ENCODE assay signal across 1 cellular context in genomic region chr2:97645700-97646629, GRCh38.
TF ChIP-seq lines count a peak whose summit lies in the region.

TSS of gene COX5B (plus strand) at chr2:97646062. CDS start at chr2:97646087, 25 bp downstream.

TF ChIP-seq in HepG2, 621 proteins besides CTCF, POLR2A, EP300 and RAD21 (continued from another document and continues in another):
- TF ChIP-seq STAG1 (CRISPR knock-in tag; IDR thresholded peaks at IDR 0.05) (no peak; the same call in 1 of the 2 replicates), MIER3 (CRISPR knock-in tag; IDR thresholded peaks at IDR 0.05; ENCODE audit: borderline replicate concordance) (no peak; the same call in 1 of the 2 replicates), TP53 (CRISPR knock-in tag; conservative IDR thresholded peaks at IDR 0.05) (peak; percentile 89), ZNF18 (CRISPR knock-in tag; IDR thresholded peaks at IDR 0.05; ENCODE audit: insufficient replicate concordance) (peak; percentile 68), THAP8 (CRISPR knock-in tag; IDR thresholded peaks at IDR 0.05; ENCODE audit: borderline replicate concordance) (no peak; the same call in 1 of the 2 replicates), SP4 (CRISPR knock-in tag; IDR thresholded peaks at IDR 0.05) (peak; percentile 82), THAP7 (CRISPR knock-in tag; IDR thresholded peaks at IDR 0.05) (peak; percentile 90; the same call in 1 of the 2 replicates), ATF2 (CRISPR knock-in tag; IDR thresholded peaks at IDR 0.05) (peak; percentile 67; the same call in 1 of the 2 replicates), REPIN1 (CRISPR knock-in tag; IDR thresholded peaks at IDR 0.05; ENCODE audit: borderline replicate concordance, low read depth) (peak; percentile 34; the same call in 1 of the 2 replicates), MXD1 (CRISPR knock-in tag; IDR thresholded peaks at IDR 0.05) (peak; percentile 86), ZNF639 (CRISPR knock-in tag; conservative IDR thresholded peaks at IDR 0.05) (peak; percentile 71), HOXA3 (CRISPR knock-in tag; IDR thresholded peaks at IDR 0.05) (peak; percentile 79), KLF12 (CRISPR knock-in tag; IDR thresholded peaks at IDR 0.05; ENCODE audit: borderline replicate concordance) (peak; percentile 90), ZNF724P (CRISPR knock-in tag; IDR thresholded peaks at IDR 0.05; ENCODE audit: borderline replicate concordance) (peak; percentile 80; the same call in 1 of the 2 replicates), ZNF431 (CRISPR knock-in tag; IDR thresholded peaks at IDR 0.05; ENCODE audit: borderline replicate concordance, low read depth) (no peak), NCOA2 (CRISPR knock-in tag; IDR thresholded peaks at IDR 0.05) (peak; percentile 41; the same call in 1 of the 2 replicates), ELF1 (CRISPR knock-in tag; IDR thresholded peaks at IDR 0.05) (peak; percentile 97), IRF2 (CRISPR knock-in tag; IDR thresholded peaks at IDR 0.05) (peak; percentile 32), ZNF546 (CRISPR knock-in tag; conservative IDR thresholded peaks at IDR 0.05) (no peak; the same call in 1 of the 2 replicates), NFYB (CRISPR knock-in tag; IDR thresholded peaks at IDR 0.05) (peak; percentile 62), DZIP1 (CRISPR knock-in tag; IDR thresholded peaks at IDR 0.05) (peak; percentile 96), HNRNPLL (IDR thresholded peaks at IDR 0.05; ENCODE audit: low read depth, low read length, poor library complexity, severe bottlenecking) (peak; percentile 91), ZNF672 (CRISPR knock-in tag; IDR thresholded peaks at IDR 0.05) (no peak), SRSF1 (optimal IDR thresholded peaks at IDR 0.05; ENCODE audit: low read depth, low read length) (peak; percentile 78), ZFP36 (IDR thresholded peaks at IDR 0.05; ENCODE audit: borderline replicate concordance, low read depth, low read length, partially characterized antibody) (no peak), IKZF4 (CRISPR knock-in tag; IDR thresholded peaks at IDR 0.05; ENCODE audit: borderline replicate concordance, low read depth, not compliant biosample characterization) (peak; percentile 33), ZMAT3 (CRISPR knock-in tag; conservative IDR thresholded peaks at IDR 0.05) (peak; percentile 96), BATF2 (CRISPR knock-in tag; IDR thresholded peaks at IDR 0.05) (no peak), THRA (CRISPR knock-in tag; IDR thresholded peaks at IDR 0.05; ENCODE audit: borderline replicate concordance) (0 out of 2 replicates have a peak, but pooled peaks have one; percentile 46), ZNF101 (CRISPR knock-in tag; IDR thresholded peaks at IDR 0.05; ENCODE audit: borderline replicate concordance, low read depth) (no peak), GMEB1 (CRISPR knock-in tag; IDR thresholded peaks at IDR 0.05; ENCODE audit: borderline replicate concordance) (peak; percentile 69; the same call in 1 of the 2 replicates), PRDM10 (CRISPR knock-in tag; IDR thresholded peaks at IDR 0.05; ENCODE audit: low read depth) (no peak; the same call in 1 of the 2 replicates), SAFB2 (CRISPR knock-in tag; IDR thresholded peaks at IDR 0.05; ENCODE audit: borderline replicate concordance, low read depth) (0 out of 2 replicates have a peak, but pooled peaks have one; percentile 39), IKZF1 (IDR thresholded peaks at IDR 0.05) (no peak), JARID2 (CRISPR knock-in tag; IDR thresholded peaks at IDR 0.05; ENCODE audit: insufficient replicate concordance) (no peak), KMT2B (CRISPR knock-in tag; IDR thresholded peaks at IDR 0.05) (0 out of 2 replicates have a peak, but pooled peaks have one; percentile 65), YEATS4 (CRISPR knock-in tag; IDR thresholded peaks at IDR 0.05; ENCODE audit: borderline replicate concordance) (peak; percentile 95), DDIT3 (CRISPR knock-in tag; IDR thresholded peaks at IDR 0.05) (no peak), SUZ12 (IDR thresholded peaks at IDR 0.05; ENCODE audit: low read depth, low read length) (no peak), SNAI1 (CRISPR knock-in tag; IDR thresholded peaks at IDR 0.05; ENCODE audit: borderline replicate concordance) (no peak), ZNF282 (IDR thresholded peaks at IDR 0.05; ENCODE audit: partially characterized antibody) (no peak), ZFP36L1 (CRISPR knock-in tag; IDR thresholded peaks at IDR 0.05) (no peak; the same call in none of the 2 replicates), RBFOX2 (IDR thresholded peaks at IDR 0.05; ENCODE audit: low read depth, low read length) (peak; percentile 99), NCOR1 (IDR thresholded peaks at IDR 0.05; ENCODE audit: borderline replicate concordance, low read length) (no peak), THYN1 (CRISPR knock-in tag; IDR thresholded peaks at IDR 0.05; ENCODE audit: borderline replicate concordance, low read depth) (no peak), KDM2A (CRISPR knock-in tag; IDR thresholded peaks at IDR 0.05; ENCODE audit: borderline replicate concordance, low read depth) (peak; percentile 89), SALL1 (CRISPR knock-in tag; IDR thresholded peaks at IDR 0.05) (peak; percentile 61; the same call in 1 of the 2 replicates)
